Comparison of ENCODE assay signal across 22 cellular contexts in genomic region chr20:41600926-41601631, GRCh38.
"Had no signal": no experiment of that assay in that cellular context is flagged by ENCODE, and none has a peak within 500 bp of the region (broad histone marks: within the 10 kb centered on the region; RNA-seq: fewer than 3 reads in every experiment).

No MANE protein-coding gene starts in this region.

- H3K36me3 ChIP-seq: brain microvascular endothelial cell, cardiac muscle cell, MG63 had no signal

- H3K4me1 Mint-ChIP-seq: activated CD4-positive, alpha-beta T cell treated with anti-CD3 and anti-CD28 coated beads, Interleukin-2, amount 10 ng/mL, durations not matched to agents 7 days and 5 days had no signal

- H3K4me3 ChIP-seq: cardiac muscle cell, MG63, PC-9 had no signal

- H3K27ac ChIP-seq: brain microvascular endothelial cell, cardiac muscle cell, PC-9 had no signal

- H3K27me3 ChIP-seq: brain microvascular endothelial cell, cardiac muscle cell, MG63 had no signal

- H2AFZ ChIP-seq: PC-9 had no signal

- H3K4me3 Mint-ChIP-seq: activated B cell treated with CpG ODN at 0.5 μM for 24 hours; activated CD4-positive, alpha-beta memory T cell treated with anti-CD3 and anti-CD28 coated beads for 36 hours; activated CD4-positive, alpha-beta T cell treated with anti-CD3 and anti-CD28 coated beads, Interleukin-2, amount 10 ng/mL, durations not matched to agents 7 days and 5 days; activated T-cell treated with anti-CD3 and anti-CD28 coated beads, Interleukin-2, amount 50 U/mL, for 4 hours; T-helper 17 cell had no signal

- H3K4me2 ChIP-seq: PC-9 had no signal

- H3K27me3 Mint-ChIP-seq: activated B cell treated with CpG ODN at 0.5 μM for 24 hours; activated CD4-positive, alpha-beta memory T cell treated with anti-CD3 and anti-CD28 coated beads for 36 hours; activated CD4-positive, alpha-beta T cell treated with anti-CD3 and anti-CD28 coated beads, Interleukin-2, amount 10 ng/mL, durations not matched to agents 7 days and 5 days; T-helper 17 cell had no signal

- H3K27ac Mint-ChIP-seq: activated B cell treated with CpG ODN at 0.5 μM for 24 hours; activated CD4-positive, alpha-beta memory T cell treated with anti-CD3 and anti-CD28 coated beads for 36 hours; activated CD4-positive, alpha-beta T cell treated with anti-CD3 and anti-CD28 coated beads, Interleukin-2, amount 10 ng/mL, durations not matched to agents 7 days and 5 days; T-helper 17 cell had no signal

- DNase-seq: activated B cell treated with CpG ODN at 0.5 μM for 24 hours; activated CD4-positive, alpha-beta memory T cell treated with anti-CD3 and anti-CD28 coated beads for 36 hours; activated CD4-positive, alpha-beta T cell treated with anti-CD3 and anti-CD28 coated beads for 1 hour; activated CD4-positive, alpha-beta T cell treated with anti-CD3 and anti-CD28 coated beads, Interleukin-2, amount 10 ng/mL, durations not matched to agents 7 days and 5 days; activated CD8-positive, alpha-beta memory T cell treated with anti-CD3 and anti-CD28 coated beads for 24 hours; activated effector memory CD4-positive, alpha-beta T cell treated with anti-CD3 and anti-CD28 coated beads, Interleukin-2, amount 50 U/mL, for 16 hours; activated naive CD4-positive, alpha-beta T cell treated with Interleukin-2 at 50 U/mL for 16 hours; activated T-cell treated with anti-CD3 and anti-CD28 coated beads, Interleukin-2, amount 50 U/mL, for 4 hours; amygdala; brain microvascular endothelial cell; MG63; MV-4-11; NCI-H1092 treated with DMSO at 0.1 percent for 48 hours; NCI-H1436; NCI-H1694 treated with DMSO at 0.1 percent for 48 hours; NCI-H2029 treated with DMSO at 0.1 percent for 48 hours; NCI-H524; PC-9; T-helper 17 cell; T-helper 9 cell had no signal

- ATAC-seq: activated naive CD4-positive, alpha-beta T cell treated with anti-CD3 and anti-CD28 coated beads, Interleukin-2, amount 50 U/mL, for 72 hours; activated T-cell treated with anti-CD3 and anti-CD28 coated beads, Interleukin-2, amount 50 U/mL, for 4 hours; T-helper 17 cell had no signal
